ENCODE assay signal across 6 cellular contexts in the genomic region with DNA sequence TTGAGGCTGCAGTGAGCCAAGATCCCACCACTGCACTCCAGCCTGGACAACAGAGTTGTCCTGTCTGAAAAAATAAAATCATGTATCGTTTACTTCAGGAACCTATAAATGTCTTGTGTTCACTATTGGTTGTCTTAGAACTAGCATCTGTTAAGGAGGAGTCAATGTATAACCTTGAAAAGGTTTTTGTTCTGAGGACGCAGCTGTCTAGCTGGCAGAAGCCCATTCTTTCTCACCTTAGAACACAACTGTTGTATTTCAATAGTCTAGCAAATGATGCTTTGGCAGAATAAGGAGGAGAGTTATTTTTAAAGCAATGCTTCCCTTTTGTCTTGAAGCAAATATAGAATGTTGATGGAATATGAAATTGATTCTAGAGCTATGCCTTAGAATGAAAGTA.
"Had no signal": no experiment of that assay in that cellular context is flagged by ENCODE, and none has a peak within 500 bp of the region (broad histone marks: within the 10 kb centered on the region; RNA-seq: fewer than 3 reads in every experiment).

No MANE protein-coding gene starts in this region.

- H3K9me3 Mint-ChIP-seq: GM23338, H9 had no signal

- H3K27ac ChIP-seq: HL-60 had no signal

- H3K4me3 ChIP-seq: GM23338, K562 had no signal

- H3K27ac Mint-ChIP-seq: GM23338 had no signal

- DNase-seq: H9, HCEC 1CT, IMR-90 had no signal

- ATAC-seq: K562 had no signal

- H3K4me3 Mint-ChIP-seq: GM23338, H9 had no signal
